Comparison of ENCODE assay signal across 8 cellular contexts in the genomic region with DNA sequence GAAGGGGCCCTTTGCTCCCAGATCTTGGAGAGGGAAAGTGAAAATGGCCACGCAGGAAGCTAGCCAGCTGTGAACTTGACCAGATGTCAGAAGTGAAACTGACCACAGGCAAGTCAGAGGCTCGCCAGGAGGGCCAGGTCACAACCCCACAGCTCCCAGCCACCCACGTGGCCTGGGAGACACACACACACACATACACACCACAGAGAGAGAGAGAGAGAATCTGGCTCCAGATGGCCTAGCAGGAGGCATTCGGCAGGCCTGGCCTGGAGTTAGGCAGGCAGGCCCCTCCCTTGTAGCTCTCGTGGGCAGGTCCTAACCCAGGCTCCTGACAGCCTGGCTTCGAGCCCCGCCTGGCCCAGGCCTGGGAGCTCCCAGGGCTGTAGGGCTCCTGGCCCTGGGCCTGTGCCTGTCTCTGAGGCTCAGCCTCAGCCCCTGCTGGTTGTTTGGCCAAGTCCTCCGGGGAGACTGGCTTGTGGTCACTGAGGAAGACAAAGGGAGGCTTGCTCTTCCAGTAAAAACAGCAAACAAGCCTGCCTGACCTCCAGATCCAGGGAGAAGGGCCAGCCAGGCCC. TPM values are rescaled to one million over a fixed set of nuclear protein-coding genes. Genes with fewer than 3 reads are reported as not detected.
DNase-seq lines count a peak whose midpoint lies in the region; ATAC-seq lines count a peak whose summit lies in the region.

No MANE protein-coding gene starts in this region.

- no peak overlapping the region for H3K4me3 ChIP-seq in BLaER1
- no peak overlapping the region for H3K4me3 ChIP-seq in neuronal stem cell (ENCODE audit: low read length in 2 of 2)

- H3K9ac ChIP-seq in BLaER1 (peak overlapping the region; percentile 65), neuronal stem cell (ENCODE audit: low read depth, low read length, poor library complexity) (peak overlapping the region; percentile 33)

- H3K27me3 ChIP-seq in BLaER1, result no peaks in the 10 kb centered on the region
- H3K27me3 ChIP-seq in neuronal stem cell (ENCODE audit: control insufficient read depth in 3 of 3, insufficient read depth in 3 of 3, low read depth in 1 of 3, low read length in 3 of 3), result peaks cover 0 to 5% (median 0%) of the 10 kb centered on the region in 3 experiments

- peak overlapping the region; percentile 58 for H3K4me2 ChIP-seq in BLaER1
- H3K4me2 ChIP-seq in neuronal stem cell (ENCODE audit: insufficient read depth, low read length, poor library complexity, severe bottlenecking), result no peak overlapping the region

- H3K14ac ChIP-seq in neuronal stem cell (ENCODE audit: low read length), result peak overlapping the region; percentile 84

- DNase-seq in SW480 (ENCODE audit: low spot score), result peak; percentile 85
- peak; percentile 98 for DNase-seq in fibroblast of the conjunctiva (ENCODE audit: low read depth)
- DNase-seq in neuronal stem cell (ENCODE audit: low spot score), result peak; percentile 57
- no peak for DNase-seq in cortex of kidney (lab: John Stamatoyannopoulos, UW)

- H3K9me3 ChIP-seq in BLaER1 (no peaks in the 10 kb centered on the region), neuronal stem cell (replicated peaks in 1 of 2; ENCODE audit: control insufficient read depth in 2 of 2, insufficient read depth in 1 of 2, low read depth in 1 of 2, low read length in 2 of 2) (no peaks in the 10 kb centered on the region)

- H2BK5ac ChIP-seq in neuronal stem cell (ENCODE audit: low read length), result no peak overlapping the region

- no peak overlapping the region for H4K8ac ChIP-seq in neuronal stem cell (ENCODE audit: low read depth, low read length)

- H2BK120ac ChIP-seq in neuronal stem cell (ENCODE audit: low read depth, low read length), result no peak overlapping the region

- H4K20me1 ChIP-seq in BLaER1, result no peaks in the 10 kb centered on the region

- H3K18ac ChIP-seq in neuronal stem cell (ENCODE audit: low read length), result peak overlapping the region; percentile 72

- ATAC-seq in GM19438 (IDR thresholded peaks at IDR 0.05; ENCODE audit: low read depth, unreplicated experiment), result peak; percentile 95
- peak; percentile 83 for ATAC-seq in HG03521 (IDR thresholded peaks at IDR 0.05; ENCODE audit: unreplicated experiment)
- ATAC-seq in GM18519 (IDR thresholded peaks at IDR 0.05; ENCODE audit: low FRiP score, unreplicated experiment), result no peak

- H3K27ac ChIP-seq in BLaER1 (peak overlapping the region; percentile 69), neuronal stem cell (replicated peaks; ENCODE audit: low read length) (peak overlapping the region; percentile 41)

- H4K91ac ChIP-seq in neuronal stem cell (ENCODE audit: low read depth, low read length, poor library complexity), result no peak overlapping the region

- H3K4me1 ChIP-seq in BLaER1 (peaks cover 17% of the 10 kb centered on the region), neuronal stem cell (ENCODE audit: control insufficient read depth in 2 of 2, insufficient read depth in 1 of 2, low read depth in 1 of 2, low read length in 2 of 2) (peaks cover 14 to 17% of the 10 kb centered on the region in 2 donors)

- no peak overlapping the region for H2BK15ac ChIP-seq in neuronal stem cell (ENCODE audit: low read length)

- H2BK12ac ChIP-seq in neuronal stem cell (ENCODE audit: low read length), result no peak overlapping the region

- H3K79me1 ChIP-seq in neuronal stem cell (ENCODE audit: low read depth, low read length), result no peaks in the 10 kb centered on the region

- peak overlapping the region; percentile 75 for H3K23ac ChIP-seq in neuronal stem cell (ENCODE audit: low read depth, low read length, poor library complexity)

- no CpG with 5 or more reads among the region's 8 CpGs for WGBS in neuronal stem cell (ENCODE audit: extremely low coverage in 2 of 2, insufficient read length in 2 of 2, insufficient replicate concordance in 1 of 2), 2 donors

- H3K36me3 ChIP-seq in BLaER1, result no peaks in the 10 kb centered on the region
- peaks cover 0 to 10% of the 10 kb centered on the region in 2 donors for H3K36me3 ChIP-seq in neuronal stem cell (replicated peaks in 1 of 2; ENCODE audit: control insufficient read depth in 2 of 2, insufficient read depth in 2 of 2, low read length in 2 of 2)

- peak overlapping the region; percentile 35 for H2AK5ac ChIP-seq in neuronal stem cell (ENCODE audit: low read depth, low read length)

- H3K4ac ChIP-seq in neuronal stem cell (ENCODE audit: low read length), result no peak overlapping the region

- H2AFZ ChIP-seq in neuronal stem cell (ENCODE audit: low read length), result peak overlapping the region; percentile 95

RNA-seq across cellular contexts. Expression of a gene that starts 20.2 kb away (rescaled TPM):
- 29.4 TPM for polyA plus RNA-seq in neuronal stem cell (2013, experiment 1 of 2)
- polyA plus RNA-seq in neuronal stem cell (2013, experiment 2 of 2), result 29.5 TPM
